Comparison of ENCODE assay signal across 8 cellular contexts in the genomic region with DNA sequence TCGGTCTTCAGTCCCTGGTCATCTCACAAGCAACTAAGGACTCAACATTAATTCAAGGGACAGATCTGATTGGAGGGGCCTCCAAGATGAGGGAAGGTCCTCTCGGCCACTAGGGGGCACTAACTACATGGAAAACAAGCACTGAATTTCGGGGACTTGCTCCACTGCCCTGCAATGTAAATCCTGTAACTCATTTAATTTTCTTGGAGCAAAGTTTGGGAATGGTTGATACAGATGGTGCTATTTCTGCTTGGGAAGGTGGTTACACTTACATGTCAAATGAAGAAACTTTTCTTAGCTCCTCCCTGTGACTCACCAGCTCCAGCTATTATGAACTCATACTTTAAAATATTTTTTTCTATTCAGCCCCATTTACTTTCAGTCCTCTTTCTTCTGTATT.
DNase-seq lines count a peak whose midpoint lies in the region; ATAC-seq and TF ChIP-seq lines count a peak whose summit lies in the region.

No MANE protein-coding gene starts in this region.

- CTCF ChIA-PET in PC-3 (lab: Charles Lee) = no interaction called here

- no peak for TF ChIP-seq POLR2A in prostate gland (IDR thresholded peaks at IDR 0.05)

- no peak overlapping the region for H3K27ac ChIP-seq in PC-3 (ENCODE audit: low read length)
- no peak overlapping the region for H3K27ac ChIP-seq in prostate gland

- TF ChIP-seq CTCF in PC-3 (conservative IDR thresholded peaks at IDR 0.05; ENCODE audit: low read depth, low read length) (peak; percentile 91), prostate gland (IDR thresholded peaks at IDR 0.05) (peak; percentile 50 to 81 (median 66))

- no peaks in the 10 kb centered on the region for H3K36me3 Mint-ChIP-seq in activated T-cell treated with anti-CD3 and anti-CD28 coated beads, Interleukin-2, amount 50 U/mL, for 72 hours (ENCODE audit: insufficient read depth in 2 of 2)

- no peaks in the 10 kb centered on the region for H3K79me2 ChIP-seq in PC-3 (ENCODE audit: low read length)

- no peaks in the 10 kb centered on the region for H4K20me1 ChIP-seq in PC-3 (ENCODE audit: low read length)

- no peaks in the 10 kb centered on the region for H3K9me3 ChIP-seq in PC-3 (ENCODE audit: low read length)
- no peaks in the 10 kb centered on the region for H3K9me3 ChIP-seq in prostate gland

- no peak overlapping the region for H3K4me3 ChIP-seq in PC-3 (ENCODE audit: low read length)
- H3K4me3 ChIP-seq in prostate gland = no peak overlapping the region

- intact Hi-C loops in PC-3 (cut with micrococcal nuclease) = loop anchor here (1.0 kb wide), 2 partner anchors 193 to 197 kb away; no protein-coding TSS in a partner anchor
- intact Hi-C loops in prostate gland (cut with DNase I) = no loop called here

- H3K4me3 Mint-ChIP-seq in activated T-cell treated with anti-CD3 and anti-CD28 coated beads, Interleukin-2, amount 50 U/mL, for 72 hours = no peak overlapping the region

- DNase-seq in DMS153 (lab: John Stamatoyannopoulos, UW) = peak; percentile 8
- DNase-seq in HPDE6-E6E7 (ENCODE audit: extremely low spot score) = peak; percentile 31
- peak; percentile 77 for DNase-seq in PC-3
- peak; percentile 56 to 65 for DNase-seq in activated T-cell treated with anti-CD3 and anti-CD28 coated beads, Interleukin-2, amount 50 U/mL, for 72 hours
- peak; percentile 53 for DNase-seq in foreskin melanocyte
- peak; percentile 57 for DNase-seq in prostate gland (ENCODE audit: low spot score)

- ATAC-seq in PC-3 = peak; percentile 67
- ATAC-seq in activated T-cell treated with anti-CD3 and anti-CD28 coated beads, Interleukin-2, amount 50 U/mL, for 72 hours (replicated peaks in 1 of 2) = peak in 1 of 2 donors; percentile 34
- no peak for ATAC-seq in GM19455 (IDR thresholded peaks at IDR 0.05; ENCODE audit: unreplicated experiment)
- ATAC-seq in HG03175 (IDR thresholded peaks at IDR 0.05; ENCODE audit: unreplicated experiment) = no peak

- no peak overlapping the region for H3K4me2 ChIP-seq in PC-3 (ENCODE audit: low read length)

- WGBS in prostate gland = 21% methylated on average over 3 of the region's 3 CpGs

- H3K4me1 Mint-ChIP-seq in activated T-cell treated with anti-CD3 and anti-CD28 coated beads, Interleukin-2, amount 50 U/mL, for 72 hours (ENCODE audit: low read depth) = no peaks in the 10 kb centered on the region

- no peaks in the 10 kb centered on the region for H3K4me1 ChIP-seq in PC-3 (ENCODE audit: insufficient read depth, low read length)
- no peaks in the 10 kb centered on the region for H3K4me1 ChIP-seq in prostate gland (replicated peaks)

- no peak overlapping the region for H2AFZ ChIP-seq in PC-3 (ENCODE audit: low read length)

- POLR2A ChIA-PET in PC-3 (lab: Charles Lee; ENCODE audit: unreplicated experiment) = no interaction called here

- H3K9ac ChIP-seq in PC-3 (ENCODE audit: low read length) = no peak overlapping the region

- H3K27ac Mint-ChIP-seq in activated T-cell treated with anti-CD3 and anti-CD28 coated beads, Interleukin-2, amount 50 U/mL, for 72 hours = no peak overlapping the region

- no peaks in the 10 kb centered on the region for H3F3A ChIP-seq in PC-3 (ENCODE audit: low read length, unreplicated experiment)

- no peaks in the 10 kb centered on the region for H3K9me3 Mint-ChIP-seq in activated T-cell treated with anti-CD3 and anti-CD28 coated beads, Interleukin-2, amount 50 U/mL, for 72 hours

- H3K9me2 ChIP-seq in PC-3 (replicated peaks; ENCODE audit: low read length) = no peaks in the 10 kb centered on the region

- H3K36me3 ChIP-seq in PC-3 (ENCODE audit: low read depth, low read length) (no peaks in the 10 kb centered on the region), prostate gland (no peaks in the 10 kb centered on the region)

- BruUV-seq in PC-3 (replicated peaks; lab: Mats Ljungman, UMichigan) = no TSS peak

- H3K27me3 Mint-ChIP-seq in activated T-cell treated with anti-CD3 and anti-CD28 coated beads, Interleukin-2, amount 50 U/mL, for 72 hours (ENCODE audit: low read depth) = peaks cover 25% of the 10 kb centered on the region

- H3K27me3 ChIP-seq in PC-3 (ENCODE audit: low read length) = peaks cover 21% of the 10 kb centered on the region; the same call in 1 of the 2 replicates
- peaks cover 4% of the 10 kb centered on the region for H3K27me3 ChIP-seq in prostate gland (replicated peaks; ENCODE audit: insufficient read depth)

Comparison
In these comparisons a context has a peak if more than half of its experiments do, and no peak if none do; other contexts are left out.
1. DNase-seq: peak in every context shown above with its lines; median percentile 77 in PC-3; 60 in activated T-cell treated with anti-CD3 and anti-CD28 coated beads, Interleukin-2, amount 50 U/mL, for 72 hours; 57 in prostate gland; 53 in foreskin melanocyte; 31 in HPDE6-E6E7; 8 in DMS153.